Comparison of ENCODE assay signal across 8 cellular contexts in genomic region chr6:137697267-137697938, GRCh38.
DNase-seq lines count a peak whose midpoint lies in the region; ATAC-seq, FAIRE-seq and TF ChIP-seq lines count a peak whose summit lies in the region.

No MANE protein-coding gene starts in this region.

- peak; percentile 55 for ATAC-seq in HG03108 (IDR thresholded peaks at IDR 0.05; ENCODE audit: unreplicated experiment)
- ATAC-seq in K562 = peak; percentile 75

- TF ChIP-seq RAD21 in K562 (CRISPR knock-in tag; conservative IDR thresholded peaks at IDR 0.05 in 1 of 2, IDR thresholded peaks at IDR 0.05 in 1 of 2) = peak in 1 of 2 experiments; percentile 35; a peak in 1 of 4 replicates

- H2AFZ ChIP-seq in K562 (ENCODE audit: low read depth, low read length) = no peak overlapping the region

- no peaks in the 10 kb centered on the region for H3K27me3 Mint-ChIP-seq in activated CD4-positive, alpha-beta T cell treated with anti-CD3 and anti-CD28 coated beads, Interleukin-2, amount 10 ng/mL, durations not matched to agents 24 days and 14 days
- no peaks in the 10 kb centered on the region for H3K27me3 Mint-ChIP-seq in activated T-helper 1 cell treated with anti-CD3 and anti-CD28 coated beads, Interleukin-12 subunit alpha, Interleukin-12 subunit beta, Interleukin-2, Interleukin-4 antibody, amounts not matched to agents 30 ng/mL and 10 ng/mL and 1 ng/mL, durations not matched to agents 14 hours and 24 hours and 36 hours (ENCODE audit: insufficient read depth)

- 0% methylated on average over 2 of the region's 2 CpGs for WGBS in K562 (ENCODE audit: insufficient coverage, low coverage, missing lambda C conversion rate)
- 67% methylated on average over 1 of the region's 2 CpGs; no CpG with 5 or more reads in 1 of the 2 experiments for WGBS in mesodermal cell (ENCODE audit: insufficient coverage in 2 of 2), 2 experiments

- no peaks in the 10 kb centered on the region for H3K36me3 ChIP-seq in K562 (ENCODE audit: control insufficient read depth, insufficient read depth, low read length)
- no peaks in the 10 kb centered on the region for H3K36me3 ChIP-seq in mesodermal cell (ENCODE audit: control insufficient read depth, insufficient read depth, low read length)

- H3K4me1 ChIP-seq in K562 (replicated peaks in 1 of 2; ENCODE audit: control insufficient read depth in 2 of 2, insufficient read depth in 2 of 2, low read length in 2 of 2) (peaks cover 0 to 3% of the 10 kb centered on the region in 2 experiments; a peak in 1 of 5 replicates), mesodermal cell (ENCODE audit: control insufficient read depth, insufficient read depth, low read length, poor library complexity, severe bottlenecking) (peaks cover 60% of the 10 kb centered on the region)

- no peak overlapping the region for H3K4me3 Mint-ChIP-seq in activated CD4-positive, alpha-beta T cell treated with anti-CD3 and anti-CD28 coated beads, Interleukin-2, amount 10 ng/mL, durations not matched to agents 24 days and 14 days
- H3K4me3 Mint-ChIP-seq in activated T-helper 1 cell treated with anti-CD3 and anti-CD28 coated beads, Interleukin-12 subunit alpha, Interleukin-12 subunit beta, Interleukin-2, Interleukin-4 antibody, amounts not matched to agents 30 ng/mL and 10 ng/mL and 1 ng/mL, durations not matched to agents 14 hours and 24 hours and 36 hours = no peak overlapping the region

- H3K9me3 Mint-ChIP-seq in activated CD4-positive, alpha-beta T cell treated with anti-CD3 and anti-CD28 coated beads, Interleukin-2, amount 10 ng/mL, durations not matched to agents 24 days and 14 days = no peaks in the 10 kb centered on the region
- no peaks in the 10 kb centered on the region for H3K9me3 Mint-ChIP-seq in activated T-helper 1 cell treated with anti-CD3 and anti-CD28 coated beads, Interleukin-12 subunit alpha, Interleukin-12 subunit beta, Interleukin-2, Interleukin-4 antibody, amounts not matched to agents 30 ng/mL and 10 ng/mL and 1 ng/mL, durations not matched to agents 14 hours and 24 hours and 36 hours

- TF ChIP-seq EP300 in K562 (IDR thresholded peaks at IDR 0.05; ENCODE audit: low read length) = no peak

- intact Hi-C loops in activated CD4-positive, alpha-beta T cell treated with anti-CD3 and anti-CD28 coated beads, Interleukin-2, amount 10 ng/mL, durations not matched to agents 24 days and 14 days (cut with micrococcal nuclease) = loop anchor here (1.0 kb wide), 1 partner anchor 13 kb away; no protein-coding TSS in a partner anchor
- intact Hi-C loops in K562 (cut with micrococcal nuclease) = no loop called here
- intact Hi-C loops in activated T-helper 1 cell treated with anti-CD3 and anti-CD28 coated beads, Interleukin-12 subunit alpha, Interleukin-12 subunit beta, Interleukin-2, Interleukin-4 antibody, amounts not matched to agents 30 ng/mL and 10 ng/mL and 1 ng/mL, durations not matched to agents 14 hours and 24 hours and 36 hours (cut with micrococcal nuclease) = loop anchor here (1.0 to 5.0 kb wide), 2 partner anchors 9 to 715 kb away; no protein-coding TSS in a partner anchor

- no peak overlapping the region for H3K9ac ChIP-seq in K562 (ENCODE audit: insufficient read depth in 1 of 2, low read depth in 2 of 2, low read length in 2 of 2)

- FAIRE-seq in K562 (lab: Jason Lieb, UNC) = no peak

- no peak for DNase-seq in activated CD4-positive, alpha-beta T cell treated with anti-CD3 and anti-CD28 coated beads, Interleukin-2, amount 10 ng/mL, durations not matched to agents 24 days and 14 days
- no peak for DNase-seq in activated CD4-positive, alpha-beta T cell treated with anti-CD3 and anti-CD28 coated beads for 4 hours
- DNase-seq in K562 (ENCODE audit: extremely low read depth in 1 of 4, low spot score in 3 of 4) (no peak), NCI-H446 treated with DMSO at 0.1 percent for 48 hours (lab: John Stamatoyannopoulos, UW) (no peak), GM19238 (ENCODE audit: insufficient read length, low spot score) (no peak)
- no peak for DNase-seq in activated T-helper 1 cell treated with anti-CD3 and anti-CD28 coated beads, Interleukin-12 subunit alpha, Interleukin-12 subunit beta, Interleukin-2, Interleukin-4 antibody, amounts not matched to agents 30 ng/mL and 10 ng/mL and 1 ng/mL, durations not matched to agents 14 hours and 24 hours and 36 hours (ENCODE audit: low spot score)

- no peaks in the 10 kb centered on the region for H3K79me2 ChIP-seq in K562 (ENCODE audit: control insufficient read depth, insufficient read depth, low read length)

- H3K27me3 ChIP-seq in K562 (ENCODE audit: control insufficient read depth in 2 of 2, insufficient read depth in 2 of 2, low read length in 2 of 2) = peaks cover 17 to 27% of the 10 kb centered on the region in 2 experiments

- TF ChIP-seq POLR2A in K562 (conservative IDR thresholded peaks at IDR 0.05) = no peak

- H3K4me1 Mint-ChIP-seq in activated CD4-positive, alpha-beta T cell treated with anti-CD3 and anti-CD28 coated beads, Interleukin-2, amount 10 ng/mL, durations not matched to agents 24 days and 14 days = peaks cover 51% of the 10 kb centered on the region
- peaks cover 62% of the 10 kb centered on the region for H3K4me1 Mint-ChIP-seq in activated T-helper 1 cell treated with anti-CD3 and anti-CD28 coated beads, Interleukin-12 subunit alpha, Interleukin-12 subunit beta, Interleukin-2, Interleukin-4 antibody, amounts not matched to agents 30 ng/mL and 10 ng/mL and 1 ng/mL, durations not matched to agents 14 hours and 24 hours and 36 hours (ENCODE audit: low read depth)

- in situ Hi-C loops in K562 (cut with MboI) = no loop called here

- no peak overlapping the region for H3K4me2 ChIP-seq in K562 (ENCODE audit: insufficient read depth, low read length)

- H4K20me1 ChIP-seq in K562 (replicated peaks; ENCODE audit: control insufficient read depth, insufficient read depth, low read length) = no peaks in the 10 kb centered on the region

- TF ChIP-seq CTCF in K562 (IDR thresholded peaks at IDR 0.05 in 2 of 3, conservative IDR thresholded peaks at IDR 0.05 in 1 of 3; ENCODE audit: insufficient read depth in 2 of 3, low read depth in 1 of 3, low read length in 3 of 3) = peak; percentile 19 to 30 (median 27); a peak in 3 of 6 replicates

- H3K27ac Mint-ChIP-seq in activated CD4-positive, alpha-beta T cell treated with anti-CD3 and anti-CD28 coated beads, Interleukin-2, amount 10 ng/mL, durations not matched to agents 24 days and 14 days = peak overlapping the region; percentile 51
- H3K27ac Mint-ChIP-seq in activated T-helper 1 cell treated with anti-CD3 and anti-CD28 coated beads, Interleukin-12 subunit alpha, Interleukin-12 subunit beta, Interleukin-2, Interleukin-4 antibody, amounts not matched to agents 30 ng/mL and 10 ng/mL and 1 ng/mL, durations not matched to agents 14 hours and 24 hours and 36 hours = no peak overlapping the region

- H3K36me3 Mint-ChIP-seq in activated CD4-positive, alpha-beta T cell treated with anti-CD3 and anti-CD28 coated beads, Interleukin-2, amount 10 ng/mL, durations not matched to agents 24 days and 14 days (ENCODE audit: low read depth) = no peaks in the 10 kb centered on the region
- no peaks in the 10 kb centered on the region for H3K36me3 Mint-ChIP-seq in activated T-helper 1 cell treated with anti-CD3 and anti-CD28 coated beads, Interleukin-12 subunit alpha, Interleukin-12 subunit beta, Interleukin-2, Interleukin-4 antibody, amounts not matched to agents 30 ng/mL and 10 ng/mL and 1 ng/mL, durations not matched to agents 14 hours and 24 hours and 36 hours (ENCODE audit: low read depth)

- no peaks in the 10 kb centered on the region for H3K9me3 ChIP-seq in K562 (replicated peaks; ENCODE audit: control insufficient read depth, insufficient read depth, low read depth, low read length)
- H3K9me3 ChIP-seq in mesodermal cell (ENCODE audit: control insufficient read depth, low read length) = no peaks in the 10 kb centered on the region

- CTCF ChIA-PET in K562 (lab: Yijun Ruan, JAX; ENCODE audit: low intra/inter-chr PET ratio) = no interaction called here

- no peaks in the 10 kb centered on the region for H3K9me1 ChIP-seq in K562 (ENCODE audit: control insufficient read depth, insufficient read depth, low read length)

- H3K4me3 ChIP-seq in K562 = no peak overlapping the region
- no peak overlapping the region for H3K4me3 ChIP-seq in mesodermal cell (ENCODE audit: extremely low read depth, insufficient read depth, low read length, poor library complexity, severe bottlenecking)

- no TSS peak for BruUV-seq in K562 (replicated peaks; lab: Mats Ljungman, UMichigan)

- POLR2A ChIA-PET in K562 (lab: Yijun Ruan, JAX) = interaction anchor here (0.8 to 1.7 kb wide), 4 partner anchors 9 to 312 kb away, joined by 3 to 7 read pairs (median 4); no protein-coding TSS in a partner anchor

- no peak overlapping the region for H3K27ac ChIP-seq in K562 (ENCODE audit: extremely low read depth, low read depth, low read length)
- H3K27ac ChIP-seq in mesodermal cell (ENCODE audit: low read depth, low read length, severe bottlenecking) = peak overlapping the region; percentile 98

TF ChIP-seq in K562, 482 proteins besides CTCF, POLR2A, EP300 and RAD21:
- no peak for TF ChIP-seq KDM2B (CRISPR knock-in tag; IDR thresholded peaks at IDR 0.05)
- TF ChIP-seq MXD1 (CRISPR knock-in tag; IDR thresholded peaks at IDR 0.05; ENCODE audit: borderline replicate concordance, poor library complexity, severe bottlenecking) = no peak
- TF ChIP-seq ZNF57 (CRISPR knock-in tag; IDR thresholded peaks at IDR 0.05) = no peak
- TF ChIP-seq FOS (IDR thresholded peaks at IDR 0.05; ENCODE audit: extremely low read depth, insufficient read length) = no peak
- no peak for TF ChIP-seq ZNF239 (CRISPR knock-in tag; IDR thresholded peaks at IDR 0.05)
- no peak for TF ChIP-seq KLF10 (CRISPR knock-in tag; IDR thresholded peaks at IDR 0.05)
- TF ChIP-seq MBD2 (IDR thresholded peaks at IDR 0.05; ENCODE audit: borderline replicate concordance, low read depth) = no peak
- TF ChIP-seq GABPB1 (CRISPR knock-in tag; IDR thresholded peaks at IDR 0.05) = no peak
